ENCODE assay signal across 12 cellular contexts in the genomic region with DNA sequence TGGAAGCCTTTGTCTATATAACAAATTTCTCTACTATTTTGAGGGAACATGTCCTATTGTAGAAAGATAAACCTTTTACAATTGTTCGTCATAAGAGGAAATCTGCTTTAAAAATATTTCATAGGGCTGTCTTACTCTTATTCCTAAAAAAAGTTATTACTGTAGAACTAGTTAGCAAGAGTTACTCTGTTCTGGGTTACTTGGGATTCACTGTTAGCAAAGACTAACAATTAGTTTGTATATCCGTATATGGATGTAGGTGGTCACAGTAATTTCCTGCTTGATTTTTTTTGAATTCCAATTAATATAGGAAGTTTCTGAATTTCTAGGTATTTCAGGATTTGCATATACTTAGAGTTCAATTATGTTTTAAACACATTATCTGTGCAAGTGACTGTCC.
A peak's percentile ranks its signal among the peaks of the same experiment; 100 is the strongest.
DNase-seq lines count a peak whose midpoint lies in the region; ATAC-seq and TF ChIP-seq lines count a peak whose summit lies in the region.
"Had no signal": no experiment of that assay in that cellular context is flagged by ENCODE, and none has a peak within 500 bp of the region (broad histone marks: within the 10 kb centered on the region; RNA-seq: fewer than 3 reads in every experiment).

No MANE protein-coding gene starts in this region.

- no peak overlapping the region for H3K4me3 Mint-ChIP-seq in GM23338

- no peaks in the 10 kb centered on the region for H4K20me1 ChIP-seq in GM23338 (replicated peaks; ENCODE audit: insufficient read depth)
- no peaks in the 10 kb centered on the region for H4K20me1 ChIP-seq in smooth muscle cell (ENCODE audit: low read depth)
- H4K20me1 ChIP-seq: BLaER1 treated with 17β-estradiol and CSF1 and Interleukin-3, amounts not matched to agents 10 nM and 100 nM had no signal

- H3K36me3 Mint-ChIP-seq in GM23338 (ENCODE audit: low read depth): no peaks in the 10 kb centered on the region
- no peaks in the 10 kb centered on the region for H3K36me3 Mint-ChIP-seq in activated naive CD4-positive, alpha-beta T cell treated with anti-CD3 and anti-CD28 coated beads, Interleukin-2, amount 50 U/mL, for 72 hours

- H3K4me2 ChIP-seq in GM23338 (no peak overlapping the region), smooth muscle cell (peak overlapping the region; percentile 81)
- H3K4me2 ChIP-seq: BLaER1 treated with 17β-estradiol and CSF1 and Interleukin-3, amounts not matched to agents 10 nM and 100 nM had no signal

- H3K27me3 ChIP-seq in GM23338 (ENCODE audit: insufficient read depth) (no peaks in the 10 kb centered on the region), gastroesophageal sphincter (no peaks in the 10 kb centered on the region), smooth muscle cell (ENCODE audit: low read depth) (no peaks in the 10 kb centered on the region)
- H3K27me3 ChIP-seq: BLaER1 treated with 17β-estradiol and CSF1 and Interleukin-3, amounts not matched to agents 10 nM and 100 nM had no signal

- H3K4me1 ChIP-seq in GM23338 (ENCODE audit: insufficient read depth): peaks cover 24% of the 10 kb centered on the region
- H3K4me1 ChIP-seq in gastroesophageal sphincter: peaks cover 22 to 56% (median 27%) of the 10 kb centered on the region in 3 donors
- H3K4me1 ChIP-seq in smooth muscle cell (ENCODE audit: low read depth): peaks cover 49% of the 10 kb centered on the region

- TF ChIP-seq EP300 in gastroesophageal sphincter (IDR thresholded peaks at IDR 0.05): no peak

- no peaks in the 10 kb centered on the region; the same call in 2 of the 3 replicates for H3K9me3 Mint-ChIP-seq in GM23338
- H3K9me3 Mint-ChIP-seq in activated naive CD4-positive, alpha-beta T cell treated with anti-CD3 and anti-CD28 coated beads, Interleukin-2, amount 50 U/mL, for 72 hours: peaks cover 0 to 4% of the 10 kb centered on the region in 2 donors

- peak overlapping the region; percentile 50 for H3K27ac ChIP-seq in GM23338 (ENCODE audit: low read depth)
- H3K27ac ChIP-seq in gastroesophageal sphincter: peak overlapping the region; percentile 77 to 83 (median 80)
- peak overlapping the region; percentile 96 for H3K27ac ChIP-seq in smooth muscle cell (ENCODE audit: low read depth)
- H3K27ac ChIP-seq: BLaER1 treated with 17β-estradiol and CSF1 and Interleukin-3, amounts not matched to agents 10 nM and 100 nM; VCaP had no signal

- H3K27ac Mint-ChIP-seq in GM23338: peak overlapping the region; percentile 74
- no peak overlapping the region for H3K27ac Mint-ChIP-seq in activated naive CD4-positive, alpha-beta T cell treated with anti-CD3 and anti-CD28 coated beads, Interleukin-2, amount 50 U/mL, for 72 hours

- peak overlapping the region; percentile 70 for H3K9ac ChIP-seq in smooth muscle cell (ENCODE audit: low read depth)
- H3K9ac ChIP-seq: BLaER1 treated with 17β-estradiol and CSF1 and Interleukin-3, amounts not matched to agents 10 nM and 100 nM had no signal

- WGBS in gastroesophageal sphincter (ENCODE audit: low coverage in 1 of 2), 2 donors: 24 to 51% methylated on average over 2 of the region's 2 CpGs
- 47% methylated on average over 2 of the region's 2 CpGs for WGBS in smooth muscle cell (ENCODE audit: low lambda C conversion rate)

- H2AFZ ChIP-seq in GM23338 (no peak overlapping the region), smooth muscle cell (ENCODE audit: low read depth) (no peak overlapping the region)

- H3K36me3 ChIP-seq in GM23338 (ENCODE audit: insufficient read depth) (no peaks in the 10 kb centered on the region), gastroesophageal sphincter (no peaks in the 10 kb centered on the region), smooth muscle cell (ENCODE audit: low read depth) (no peaks in the 10 kb centered on the region)
- H3K36me3 ChIP-seq: BLaER1 treated with 17β-estradiol and CSF1 and Interleukin-3, amounts not matched to agents 10 nM and 100 nM had no signal

- H3K9me3 ChIP-seq in gastroesophageal sphincter (no peaks in the 10 kb centered on the region), smooth muscle cell (replicated peaks; ENCODE audit: low read depth) (no peaks in the 10 kb centered on the region)
- H3K9me3 ChIP-seq: BLaER1 treated with 17β-estradiol and CSF1 and Interleukin-3, amounts not matched to agents 10 nM and 100 nM had no signal

- ATAC-seq in GM23338: peak; percentile 24; the same call in 2 of the 3 replicates
- ATAC-seq in SK-N-SH treated with all-trans-retinoic acid at 6 μM for 48 hours: peak; percentile 36
- ATAC-seq in gastroesophageal sphincter: no peak
- ATAC-seq in activated naive CD4-positive, alpha-beta T cell treated with anti-CD3 and anti-CD28 coated beads, Interleukin-2, amount 50 U/mL, for 72 hours: no peak

- peaks cover 2% of the 10 kb centered on the region for H3K27me3 Mint-ChIP-seq in GM23338 (ENCODE audit: insufficient read depth, low read depth, poor library complexity)

- DNase-seq in GM23338 (ENCODE audit: low spot score) (no peak), smooth muscle cell (lab: John Stamatoyannopoulos, UW; ENCODE audit: unreplicated experiment) (no peak), kidney tubule cell (ENCODE audit: low spot score) (no peak), NCI-H1092 (lab: John Stamatoyannopoulos, UW) (no peak), NCI-H1436 treated with DMSO at 0.1 percent for 48 hours (lab: John Stamatoyannopoulos, UW) (no peak)
- DNase-seq in activated naive CD4-positive, alpha-beta T cell treated with anti-CD3 and anti-CD28 coated beads, Interleukin-2, amount 50 U/mL, for 72 hours (ENCODE audit: low spot score in 2 of 2): no peak
- DNase-seq: activated gamma-delta T cell treated with Interleukin-2 at 50 U/mL for 16 hours, head of caudate nucleus had no signal

- H3K4me1 Mint-ChIP-seq in GM23338: peaks cover 36% of the 10 kb centered on the region

- no peaks in the 10 kb centered on the region for H3K9me2 ChIP-seq in GM23338 (ENCODE audit: insufficient read depth)

- no peak for TF ChIP-seq POLR2A in gastroesophageal sphincter (IDR thresholded peaks at IDR 0.05)

- H3F3A ChIP-seq in GM23338 (replicated peaks; ENCODE audit: low read depth): no peaks in the 10 kb centered on the region
- peaks cover 25% of the 10 kb centered on the region for H3F3A ChIP-seq in smooth muscle cell (ENCODE audit: low read depth)

- no peak overlapping the region for H3K4me3 ChIP-seq in GM23338
- no peak overlapping the region for H3K4me3 ChIP-seq in gastroesophageal sphincter
- H3K4me3 ChIP-seq in smooth muscle cell: no peak overlapping the region
- H3K4me3 ChIP-seq: BLaER1 treated with 17β-estradiol and CSF1 and Interleukin-3, amounts not matched to agents 10 nM and 100 nM had no signal

- no peaks in the 10 kb centered on the region for H3K79me2 ChIP-seq in GM23338 (replicated peaks; ENCODE audit: insufficient read depth)
- peaks cover 30% of the 10 kb centered on the region for H3K79me2 ChIP-seq in smooth muscle cell (ENCODE audit: low read depth)

- TF ChIP-seq CTCF in GM23338 (conservative IDR thresholded peaks at IDR 0.05; ENCODE audit: low read depth in 2 of 2): no peak
- no peak for TF ChIP-seq CTCF in gastroesophageal sphincter (IDR thresholded peaks at IDR 0.05)
- no peak for TF ChIP-seq CTCF in smooth muscle cell (IDR thresholded peaks at IDR 0.05; ENCODE audit: borderline replicate concordance, insufficient read depth, poor library complexity, severe bottlenecking)

TF ChIP-seq in GM23338, 12 proteins besides CTCF, POLR2A, EP300 and RAD21 (continues in another document):
- TF ChIP-seq EZH2 (IDR thresholded peaks at IDR 0.05; ENCODE audit: low read depth, unreplicated experiment) (no peak), STAT1 (IDR thresholded peaks at IDR 0.05; ENCODE audit: unreplicated experiment) (no peak), POLR2AphosphoS5 (IDR thresholded peaks at IDR 0.05; ENCODE audit: low read depth) (no peak)
- TF ChIP-seq, protein P1, sequence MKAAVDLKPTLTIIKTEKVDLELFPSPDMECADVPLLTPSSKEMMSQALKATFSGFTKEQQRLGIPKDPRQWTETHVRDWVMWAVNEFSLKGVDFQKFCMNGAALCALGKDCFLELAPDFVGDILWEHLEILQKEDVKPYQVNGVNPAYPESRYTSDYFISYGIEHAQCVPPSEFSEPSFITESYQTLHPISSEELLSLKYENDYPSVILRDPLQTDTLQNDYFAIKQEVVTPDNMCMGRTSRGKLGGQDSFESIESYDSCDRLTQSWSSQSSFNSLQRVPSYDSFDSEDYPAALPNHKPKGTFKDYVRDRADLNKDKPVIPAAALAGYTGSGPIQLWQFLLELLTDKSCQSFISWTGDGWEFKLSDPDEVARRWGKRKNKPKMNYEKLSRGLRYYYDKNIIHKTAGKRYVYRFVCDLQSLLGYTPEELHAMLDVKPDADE (IDR thresholded peaks at IDR 0.05): no peak

TF ChIP-seq in SK-N-SH treated with all-trans-retinoic acid at 6 μM for 48 hours, 23 proteins besides CTCF, POLR2A, EP300 and RAD21:
- TF ChIP-seq ZFP30 (CRISPR knock-in tag; IDR thresholded peaks at IDR 0.05): no peak
- TF ChIP-seq ZNF8 (CRISPR knock-in tag; IDR thresholded peaks at IDR 0.05): no peak
- TF ChIP-seq ISL1 (CRISPR knock-in tag; IDR thresholded peaks at IDR 0.05): no peak
- TF ChIP-seq ESRRG (CRISPR knock-in tag; IDR thresholded peaks at IDR 0.05): no peak
- no peak for TF ChIP-seq ZC3H10 (CRISPR knock-in tag; IDR thresholded peaks at IDR 0.05)
- TF ChIP-seq, protein P2, sequence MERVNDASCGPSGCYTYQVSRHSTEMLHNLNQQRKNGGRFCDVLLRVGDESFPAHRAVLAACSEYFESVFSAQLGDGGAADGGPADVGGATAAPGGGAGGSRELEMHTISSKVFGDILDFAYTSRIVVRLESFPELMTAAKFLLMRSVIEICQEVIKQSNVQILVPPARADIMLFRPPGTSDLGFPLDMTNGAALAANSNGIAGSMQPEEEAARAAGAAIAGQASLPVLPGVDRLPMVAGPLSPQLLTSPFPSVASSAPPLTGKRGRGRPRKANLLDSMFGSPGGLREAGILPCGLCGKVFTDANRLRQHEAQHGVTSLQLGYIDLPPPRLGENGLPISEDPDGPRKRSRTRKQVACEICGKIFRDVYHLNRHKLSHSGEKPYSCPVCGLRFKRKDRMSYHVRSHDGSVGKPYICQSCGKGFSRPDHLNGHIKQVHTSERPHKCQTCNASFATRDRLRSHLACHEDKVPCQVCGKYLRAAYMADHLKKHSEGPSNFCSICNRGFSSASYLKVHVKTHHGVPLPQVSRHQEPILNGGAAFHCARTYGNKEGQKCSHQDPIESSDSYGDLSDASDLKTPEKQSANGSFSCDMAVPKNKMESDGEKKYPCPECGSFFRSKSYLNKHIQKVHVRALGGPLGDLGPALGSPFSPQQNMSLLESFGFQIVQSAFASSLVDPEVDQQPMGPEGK (CRISPR knock-in tag; IDR thresholded peaks at IDR 0.05; ENCODE audit: borderline replicate concordance): no peak
- no peak for TF ChIP-seq ZNF70 (CRISPR knock-in tag; IDR thresholded peaks at IDR 0.05)

Comparison
In these comparisons a context has a peak if more than half of its experiments do, and no peak if none do; other contexts are left out.
1. ATAC-seq: peak in GM23338 (single experiment) and SK-N-SH treated with all-trans-retinoic acid at 6 μM for 48 hours (single experiment); none in gastroesophageal sphincter (single experiment) and activated naive CD4-positive, alpha-beta T cell treated with anti-CD3 and anti-CD28 coated beads, Interleukin-2, amount 50 U/mL, for 72 hours (0 of 2).
2. Peak in every context shown above with its lines, with median percentiles within 50 percentile points of each other: H3K27ac ChIP-seq.